7 cellular contexts compared by ENCODE assay signal in the genomic region with DNA sequence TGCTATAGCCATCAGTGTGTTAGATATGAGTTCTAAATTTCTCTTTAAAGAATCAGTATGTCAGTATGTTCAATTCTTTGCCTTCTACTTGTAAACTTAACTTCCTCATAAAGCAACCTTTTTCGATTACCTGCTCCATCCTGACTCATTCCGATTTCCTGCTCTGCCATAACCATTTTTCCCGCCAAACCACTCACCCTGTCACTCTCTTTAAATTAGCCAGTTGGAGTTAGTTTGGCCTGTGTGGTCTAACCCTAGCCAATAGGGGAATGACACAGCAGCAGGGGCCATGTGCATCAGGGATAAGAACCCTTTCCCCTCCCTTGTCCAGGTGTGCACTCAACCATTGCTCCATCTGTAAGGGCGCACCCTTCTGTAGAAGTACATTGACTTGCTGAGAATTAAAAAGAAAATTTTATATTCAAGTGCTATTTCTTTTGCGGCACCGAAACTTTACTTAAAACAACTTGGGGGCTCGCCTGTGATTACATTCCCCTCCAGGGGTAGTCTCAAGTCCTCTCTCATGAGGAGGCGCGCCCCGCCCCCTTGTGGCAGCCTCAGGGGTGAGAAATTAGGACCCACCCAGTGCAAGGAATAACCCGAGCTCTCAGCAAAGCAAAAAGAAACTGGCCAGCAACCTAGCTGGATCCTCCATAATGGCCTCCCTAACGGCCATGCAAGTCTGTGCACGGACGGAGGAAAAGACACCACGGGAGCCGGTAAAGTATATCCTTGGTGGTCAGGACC. TPM values are rescaled to one million over a fixed set of nuclear protein-coding genes. Genes with fewer than 3 reads are reported as not detected.
A peak's percentile ranks its signal among the peaks of the same experiment; 100 is the strongest.
DNase-seq lines count a peak whose midpoint lies in the region; TF ChIP-seq lines count a peak whose summit lies in the region.
"Not testable (repeated sequence)": the region's sequence is repeated elsewhere in the genome, so short reads cannot be mapped to it uniquely, and the experiment has no call there.

No MANE protein-coding gene starts in this region.

- intact Hi-C loops in mammary epithelial cell (cut with micrococcal nuclease); left ventricle myocardium inferior (cut with micrococcal nuclease); sigmoid colon (cut with DNase I): not testable (repeated sequence)

- not testable (repeated sequence) for TF ChIP-seq POLR2A in sigmoid colon (IDR thresholded peaks at IDR 0.05)

- dilution Hi-C loops in mammary epithelial cell (cut with HindIII; ENCODE audit: low sequenced_read_pairs) = not testable (repeated sequence)

- CTCF ChIA-PET in mammary epithelial cell (lab: Charles Lee; ENCODE audit: low non-redundant PET) = not testable (repeated sequence)

- in situ Hi-C loops in mammary epithelial cell (cut with MboI; ENCODE audit: low sequenced_read_pairs in 2 of 2) = not testable (repeated sequence)

- TF ChIP-seq EP300 in sigmoid colon (IDR thresholded peaks at IDR 0.05) = not testable (repeated sequence)

- H3K4me1 ChIP-seq in mammary epithelial cell (ENCODE audit: insufficient read depth, low read length); left ventricle myocardium inferior; sigmoid colon: not testable (repeated sequence)

- not testable (repeated sequence) for H3K79me2 ChIP-seq in mammary epithelial cell (ENCODE audit: insufficient read depth, low read length)

- not testable (repeated sequence) for H4K20me1 ChIP-seq in mammary epithelial cell (ENCODE audit: insufficient read depth, low read length)

- not testable (repeated sequence) for H3K4me3 ChIP-seq in mammary epithelial cell (replicated peaks in 1 of 3; ENCODE audit: insufficient read depth in 1 of 3, low read depth in 2 of 3, low read length in 3 of 3); left ventricle myocardium inferior; sigmoid colon

- not testable (repeated sequence) for H3K9ac ChIP-seq in mammary epithelial cell (ENCODE audit: insufficient read depth, low read length)

- not testable (repeated sequence) for H3K4me2 ChIP-seq in mammary epithelial cell (ENCODE audit: insufficient read depth, low read depth, low read length)

- not testable (repeated sequence) for BruUV-seq in mammary epithelial cell (replicated peaks; lab: Mats Ljungman, UMichigan)

- H3K9me3 ChIP-seq in mammary epithelial cell (replicated peaks; ENCODE audit: insufficient read depth, low read length); left ventricle myocardium inferior (replicated peaks); sigmoid colon: not testable (repeated sequence)

- not testable (repeated sequence) for H3K27ac ChIP-seq in mammary epithelial cell (ENCODE audit: insufficient read depth, low read depth, low read length); left ventricle myocardium inferior (replicated peaks); sigmoid colon

- DNase-seq in EL (peak; percentile 36), LHCN-M2 (ENCODE audit: low read depth) (peak; percentile 22), RPMI7951 (ENCODE audit: low read depth) (peak; percentile 28), mammary epithelial cell (peak; percentile 2), left ventricle myocardium inferior (peak; percentile 27)
- peak; percentile 22 to 23 for DNase-seq in activated CD4-positive, alpha-beta T cell treated with anti-CD3 and anti-CD28 coated beads, Interleukin-2, amount 50 U/mL, for 4 hours
- DNase-seq in sigmoid colon = not testable (repeated sequence)

- H2AFZ ChIP-seq in mammary epithelial cell (ENCODE audit: low read depth, low read length) = not testable (repeated sequence)

- TF ChIP-seq CTCF in mammary epithelial cell (conservative IDR thresholded peaks at IDR 0.05 in 1 of 2, IDR thresholded peaks at IDR 0.05 in 1 of 2; ENCODE audit: extremely low read depth in 1 of 2, insufficient read depth in 1 of 2, low read depth in 1 of 2, low read length in 2 of 2) = peak in 1 of 2 donors; percentile 43
- TF ChIP-seq CTCF in left ventricle myocardium inferior (IDR thresholded peaks at IDR 0.05; ENCODE audit: borderline replicate concordance) = peak; percentile 49
- peak; percentile 17 to 51 (median 32) for TF ChIP-seq CTCF in sigmoid colon (IDR thresholded peaks at IDR 0.05)

- H3K27me3 ChIP-seq in mammary epithelial cell (ENCODE audit: insufficient read depth, low read length); sigmoid colon: not testable (repeated sequence)
- peaks cover 36% of the 10 kb centered on the region for H3K27me3 ChIP-seq in left ventricle myocardium inferior (ENCODE audit: low read depth)

- WGBS in mammary epithelial cell (ENCODE audit: low coverage, missing lambda C conversion rate) = 82% methylated on average over 16 of the region's 16 CpGs
- 89% methylated on average over 16 of the region's 16 CpGs for WGBS in sigmoid colon, 2 donors

- not testable (repeated sequence) for H3K36me3 ChIP-seq in mammary epithelial cell (ENCODE audit: insufficient read depth, low read length)
- H3K36me3 ChIP-seq in left ventricle myocardium inferior = peaks cover 34% of the 10 kb centered on the region
- peaks cover 0 to 31% (median 16%) of the 10 kb centered on the region in 4 donors for H3K36me3 ChIP-seq in sigmoid colon

RNA-seq across cellular contexts. Expression of gene BLVRA, which starts 51.9 kb away (rescaled TPM):
- total RNA-seq in LHCN-M2 (2014; rRNA removed) (30.7 and 38.5 TPM in 2 replicates), mammary epithelial cell (10 to 100 TPM; 24.7 to 37.3 TPM), left ventricle myocardium inferior (44.8 TPM), sigmoid colon (100 to 1,000 TPM in 2 of 4 donors, 10 to 100 TPM in 2; 60.4 to 105 (median 94.0) TPM)
- polyA plus RNA-seq in LHCN-M2 (2012) = 50.0 TPM
- 65.5 and 84.7 TPM in 2 replicates for total RNA-seq in RPMI7951 (2014; rRNA removed; shearing (Covaris generic))
- polyA plus RNA-seq in mammary epithelial cell (44.4 TPM), sigmoid colon (10 to 100 TPM; 22.9 to 35.4 (median 27.9) TPM)
- 83.4 TPM for polyA minus RNA-seq in mammary epithelial cell

RNA-seq across cellular contexts. Expression of gene MRPS24, which starts 58.9 kb away (rescaled TPM):
- total RNA-seq in LHCN-M2 (2014; rRNA removed) = 153 and 156 TPM in 2 replicates
- polyA plus RNA-seq in LHCN-M2 (2012) = 410 TPM
- total RNA-seq in RPMI7951 (2014; rRNA removed; shearing (Covaris generic)) = 190 and 247 TPM in 2 replicates
- 100 to 1,000 TPM in 1 of 2 donors, 10 to 100 TPM in 1; 49.0 to 114 TPM for total RNA-seq in mammary epithelial cell
- polyA plus RNA-seq in mammary epithelial cell = 149 TPM
- 144 TPM for polyA minus RNA-seq in mammary epithelial cell
- total RNA-seq in left ventricle myocardium inferior = 167 TPM
- 100 to 1,000 TPM; 105 to 148 (median 125) TPM for total RNA-seq in sigmoid colon
- polyA plus RNA-seq in sigmoid colon = 100 to 1,000 TPM; 145 to 177 (median 170) TPM
